In the genomic region with DNA sequence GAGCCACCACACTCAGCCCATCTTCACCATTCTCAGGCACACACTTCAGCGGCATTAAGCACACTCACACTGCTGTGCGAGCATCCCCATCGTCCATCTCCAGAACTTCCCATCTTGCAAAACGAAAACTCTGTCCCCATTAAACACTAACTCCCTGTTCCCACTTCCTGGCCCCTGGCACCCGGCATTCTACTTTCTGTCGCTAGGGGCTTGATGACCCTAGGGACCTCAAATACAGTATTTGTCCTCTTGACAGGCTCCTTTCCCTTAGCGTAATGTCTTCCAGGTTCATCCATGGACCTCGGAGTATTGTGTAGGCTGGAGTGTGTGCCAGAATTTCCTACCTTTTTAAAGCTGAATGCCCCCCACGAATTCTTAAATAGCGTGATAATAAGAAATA, we compare ENCODE assay signal across 2 cellular contexts.
TF ChIP-seq lines count a peak whose summit lies in the region.

No MANE protein-coding gene starts in this region.

TF ChIP-seq in K562, 482 proteins besides CTCF, POLR2A, EP300 and RAD21:
- TF ChIP-seq, protein P1, sequence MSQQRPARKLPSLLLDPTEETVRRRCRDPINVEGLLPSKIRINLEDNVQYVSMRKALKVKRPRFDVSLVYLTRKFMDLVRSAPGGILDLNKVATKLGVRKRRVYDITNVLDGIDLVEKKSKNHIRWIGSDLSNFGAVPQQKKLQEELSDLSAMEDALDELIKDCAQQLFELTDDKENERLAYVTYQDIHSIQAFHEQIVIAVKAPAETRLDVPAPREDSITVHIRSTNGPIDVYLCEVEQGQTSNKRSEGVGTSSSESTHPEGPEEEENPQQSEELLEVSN (IDR thresholded peaks at IDR 0.05; ENCODE audit: borderline replicate concordance in 1 of 2, extremely low read depth in 1 of 2, insufficient read depth in 1 of 2, insufficient read length in 1 of 2, low read depth in 1 of 2, low read length in 1 of 2, poor library complexity in 1 of 2, severe bottlenecking in 1 of 2) = peak in 1 of 2 experiments; percentile 12
- no peak for TF ChIP-seq PPARD (CRISPR knock-in tag; IDR thresholded peaks at IDR 0.05)
TF ChIP-seq in K562: peak in this region for 1.

TF ChIP-seq in SK-N-SH, 30 proteins besides CTCF, POLR2A, EP300 and RAD21:
- no peak for TF ChIP-seq TAF1 (IDR thresholded peaks at IDR 0.05; ENCODE audit: borderline replicate concordance, low read depth, low read length)
- TF ChIP-seq SMC3 (IDR thresholded peaks at IDR 0.05; ENCODE audit: low read depth, low read length) = no peak
- TF ChIP-seq NFIC (IDR thresholded peaks at IDR 0.05; ENCODE audit: borderline replicate concordance) = no peak
- TF ChIP-seq, protein P2, sequence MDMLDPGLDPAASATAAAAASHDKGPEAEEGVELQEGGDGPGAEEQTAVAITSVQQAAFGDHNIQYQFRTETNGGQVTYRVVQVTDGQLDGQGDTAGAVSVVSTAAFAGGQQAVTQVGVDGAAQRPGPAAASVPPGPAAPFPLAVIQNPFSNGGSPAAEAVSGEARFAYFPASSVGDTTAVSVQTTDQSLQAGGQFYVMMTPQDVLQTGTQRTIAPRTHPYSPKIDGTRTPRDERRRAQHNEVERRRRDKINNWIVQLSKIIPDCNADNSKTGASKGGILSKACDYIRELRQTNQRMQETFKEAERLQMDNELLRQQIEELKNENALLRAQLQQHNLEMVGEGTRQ (IDR thresholded peaks at IDR 0.05; ENCODE audit: borderline replicate concordance, low read depth, low read length) = no peak
- no peak for TF ChIP-seq RFX5 (IDR thresholded peaks at IDR 0.05; ENCODE audit: low read length)
- no peak for TF ChIP-seq MXI1 (IDR thresholded peaks at IDR 0.05; ENCODE audit: low read depth, low read length)
- TF ChIP-seq, protein P3, sequence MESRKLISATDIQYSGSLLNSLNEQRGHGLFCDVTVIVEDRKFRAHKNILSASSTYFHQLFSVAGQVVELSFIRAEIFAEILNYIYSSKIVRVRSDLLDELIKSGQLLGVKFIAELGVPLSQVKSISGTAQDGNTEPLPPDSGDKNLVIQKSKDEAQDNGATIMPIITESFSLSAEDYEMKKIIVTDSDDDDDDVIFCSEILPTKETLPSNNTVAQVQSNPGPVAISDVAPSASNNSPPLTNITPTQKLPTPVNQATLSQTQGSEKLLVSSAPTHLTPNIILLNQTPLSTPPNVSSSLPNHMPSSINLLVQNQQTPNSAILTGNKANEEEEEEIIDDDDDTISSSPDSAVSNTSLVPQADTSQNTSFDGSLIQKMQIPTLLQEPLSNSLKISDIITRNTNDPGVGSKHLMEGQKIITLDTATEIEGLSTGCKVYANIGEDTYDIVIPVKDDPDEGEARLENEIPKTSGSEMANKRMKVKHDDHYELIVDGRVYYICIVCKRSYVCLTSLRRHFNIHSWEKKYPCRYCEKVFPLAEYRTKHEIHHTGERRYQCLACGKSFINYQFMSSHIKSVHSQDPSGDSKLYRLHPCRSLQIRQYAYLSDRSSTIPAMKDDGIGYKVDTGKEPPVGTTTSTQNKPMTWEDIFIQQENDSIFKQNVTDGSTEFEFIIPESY (IDR thresholded peaks at IDR 0.05; ENCODE audit: borderline replicate concordance, low read depth) = no peak
- TF ChIP-seq GATA2 (CRISPR knock-in tag; IDR thresholded peaks at IDR 0.05) = no peak
- TF ChIP-seq, protein P4, sequence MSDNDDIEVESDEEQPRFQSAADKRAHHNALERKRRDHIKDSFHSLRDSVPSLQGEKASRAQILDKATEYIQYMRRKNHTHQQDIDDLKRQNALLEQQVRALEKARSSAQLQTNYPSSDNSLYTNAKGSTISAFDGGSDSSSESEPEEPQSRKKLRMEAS (IDR thresholded peaks at IDR 0.05; ENCODE audit: low read depth) = no peak
- TF ChIP-seq RCOR1 (IDR thresholded peaks at IDR 0.05; ENCODE audit: low read length) = no peak
- no peak for TF ChIP-seq CHD2 (IDR thresholded peaks at IDR 0.05; ENCODE audit: low read length, partially characterized antibody)
- no peak for TF ChIP-seq EZH2phosphoT487 (IDR thresholded peaks at IDR 0.05; ENCODE audit: borderline replicate concordance, low read depth)
- TF ChIP-seq, protein P5, sequence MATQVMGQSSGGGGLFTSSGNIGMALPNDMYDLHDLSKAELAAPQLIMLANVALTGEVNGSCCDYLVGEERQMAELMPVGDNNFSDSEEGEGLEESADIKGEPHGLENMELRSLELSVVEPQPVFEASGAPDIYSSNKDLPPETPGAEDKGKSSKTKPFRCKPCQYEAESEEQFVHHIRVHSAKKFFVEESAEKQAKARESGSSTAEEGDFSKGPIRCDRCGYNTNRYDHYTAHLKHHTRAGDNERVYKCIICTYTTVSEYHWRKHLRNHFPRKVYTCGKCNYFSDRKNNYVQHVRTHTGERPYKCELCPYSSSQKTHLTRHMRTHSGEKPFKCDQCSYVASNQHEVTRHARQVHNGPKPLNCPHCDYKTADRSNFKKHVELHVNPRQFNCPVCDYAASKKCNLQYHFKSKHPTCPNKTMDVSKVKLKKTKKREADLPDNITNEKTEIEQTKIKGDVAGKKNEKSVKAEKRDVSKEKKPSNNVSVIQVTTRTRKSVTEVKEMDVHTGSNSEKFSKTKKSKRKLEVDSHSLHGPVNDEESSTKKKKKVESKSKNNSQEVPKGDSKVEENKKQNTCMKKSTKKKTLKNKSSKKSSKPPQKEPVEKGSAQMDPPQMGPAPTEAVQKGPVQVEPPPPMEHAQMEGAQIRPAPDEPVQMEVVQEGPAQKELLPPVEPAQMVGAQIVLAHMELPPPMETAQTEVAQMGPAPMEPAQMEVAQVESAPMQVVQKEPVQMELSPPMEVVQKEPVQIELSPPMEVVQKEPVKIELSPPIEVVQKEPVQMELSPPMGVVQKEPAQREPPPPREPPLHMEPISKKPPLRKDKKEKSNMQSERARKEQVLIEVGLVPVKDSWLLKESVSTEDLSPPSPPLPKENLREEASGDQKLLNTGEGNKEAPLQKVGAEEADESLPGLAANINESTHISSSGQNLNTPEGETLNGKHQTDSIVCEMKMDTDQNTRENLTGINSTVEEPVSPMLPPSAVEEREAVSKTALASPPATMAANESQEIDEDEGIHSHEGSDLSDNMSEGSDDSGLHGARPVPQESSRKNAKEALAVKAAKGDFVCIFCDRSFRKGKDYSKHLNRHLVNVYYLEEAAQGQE (IDR thresholded peaks at IDR 0.05; ENCODE audit: low read depth, low read length) = no peak
- TF ChIP-seq, protein P6, sequence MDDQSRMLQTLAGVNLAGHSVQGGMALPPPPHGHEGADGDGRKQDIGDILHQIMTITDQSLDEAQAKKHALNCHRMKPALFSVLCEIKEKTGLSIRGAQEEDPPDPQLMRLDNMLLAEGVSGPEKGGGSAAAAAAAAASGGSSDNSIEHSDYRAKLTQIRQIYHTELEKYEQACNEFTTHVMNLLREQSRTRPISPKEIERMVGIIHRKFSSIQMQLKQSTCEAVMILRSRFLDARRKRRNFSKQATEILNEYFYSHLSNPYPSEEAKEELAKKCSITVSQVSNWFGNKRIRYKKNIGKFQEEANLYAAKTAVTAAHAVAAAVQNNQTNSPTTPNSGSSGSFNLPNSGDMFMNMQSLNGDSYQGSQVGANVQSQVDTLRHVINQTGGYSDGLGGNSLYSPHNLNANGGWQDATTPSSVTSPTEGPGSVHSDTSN (IDR thresholded peaks at IDR 0.05) = no peak
- TF ChIP-seq, protein P7, sequence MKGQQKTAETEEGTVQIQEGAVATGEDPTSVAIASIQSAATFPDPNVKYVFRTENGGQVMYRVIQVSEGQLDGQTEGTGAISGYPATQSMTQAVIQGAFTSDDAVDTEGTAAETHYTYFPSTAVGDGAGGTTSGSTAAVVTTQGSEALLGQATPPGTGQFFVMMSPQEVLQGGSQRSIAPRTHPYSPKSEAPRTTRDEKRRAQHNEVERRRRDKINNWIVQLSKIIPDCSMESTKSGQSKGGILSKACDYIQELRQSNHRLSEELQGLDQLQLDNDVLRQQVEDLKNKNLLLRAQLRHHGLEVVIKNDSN (IDR thresholded peaks at IDR 0.05; ENCODE audit: borderline replicate concordance, low read depth) = no peak
- TF ChIP-seq FOXJ3 (CRISPR knock-in tag; IDR thresholded peaks at IDR 0.05) = no peak
- TF ChIP-seq NRF1 (IDR thresholded peaks at IDR 0.05; ENCODE audit: low read depth, low read length) = no peak
- TF ChIP-seq, protein P8, sequence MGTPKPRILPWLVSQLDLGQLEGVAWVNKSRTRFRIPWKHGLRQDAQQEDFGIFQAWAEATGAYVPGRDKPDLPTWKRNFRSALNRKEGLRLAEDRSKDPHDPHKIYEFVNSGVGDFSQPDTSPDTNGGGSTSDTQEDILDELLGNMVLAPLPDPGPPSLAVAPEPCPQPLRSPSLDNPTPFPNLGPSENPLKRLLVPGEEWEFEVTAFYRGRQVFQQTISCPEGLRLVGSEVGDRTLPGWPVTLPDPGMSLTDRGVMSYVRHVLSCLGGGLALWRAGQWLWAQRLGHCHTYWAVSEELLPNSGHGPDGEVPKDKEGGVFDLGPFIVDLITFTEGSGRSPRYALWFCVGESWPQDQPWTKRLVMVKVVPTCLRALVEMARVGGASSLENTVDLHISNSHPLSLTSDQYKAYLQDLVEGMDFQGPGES (IDR thresholded peaks at IDR 0.05; ENCODE audit: low read depth, low read length) = no peak
- TF ChIP-seq JUND (IDR thresholded peaks at IDR 0.05) = no peak
- TF ChIP-seq GABPA (IDR thresholded peaks at IDR 0.05; ENCODE audit: low read depth) = no peak
